In genomic region chr7:157719008-157719682, GRCh38 we compare ENCODE assay signal across 20 cellular contexts.
A peak's percentile ranks its signal among the peaks of the same experiment; 100 is the strongest.
DNase-seq lines count a peak whose midpoint lies in the region; ATAC-seq and TF ChIP-seq lines count a peak whose summit lies in the region.
"Had no signal": no experiment of that assay in that cellular context is flagged by ENCODE, and none has a peak within 500 bp of the region (broad histone marks: within the 10 kb centered on the region; RNA-seq: fewer than 3 reads in every experiment).

No MANE protein-coding gene starts in this region.

- TF ChIP-seq POLR2A in sigmoid colon (IDR thresholded peaks at IDR 0.05): no peak

- H4K8ac ChIP-seq in trophoblast cell (ENCODE audit: low read depth, low read length): no peak overlapping the region

- H2BK120ac ChIP-seq in trophoblast cell (ENCODE audit: insufficient read depth, low read length, poor library complexity): no peak overlapping the region

- no peak for ATAC-seq in activated CD4-positive, CD25-positive, alpha-beta regulatory T cell treated with anti-CD3 and anti-CD28 coated beads, Interleukin-2, amount 50 U/mL, for 24 hours
- ATAC-seq in left ventricle myocardium superior (no peak), lower lobe of right lung (no peak)
- ATAC-seq: A549, GM12878 had no signal

- H2AK5ac ChIP-seq in trophoblast cell (ENCODE audit: low read length): no peak overlapping the region

- WGBS in sigmoid colon, 2 donors: 89 to 94% methylated on average over 21 of the region's 21 CpGs
- no CpG with 5 or more reads among the region's 21 CpGs for WGBS in trophoblast cell (ENCODE audit: extremely low coverage, insufficient coverage, insufficient read length)

- H3K9me3 ChIP-seq in lower lobe of right lung (no peaks in the 10 kb centered on the region), sigmoid colon (no peaks in the 10 kb centered on the region), trophoblast cell (ENCODE audit: insufficient read depth, low read depth, low read length) (peaks cover 2% of the 10 kb centered on the region)
- H3K9me3 ChIP-seq: A549, Caco-2 had no signal

- no peak overlapping the region for H3K18ac ChIP-seq in trophoblast cell (ENCODE audit: low read length)

- H3K9ac ChIP-seq in trophoblast cell (ENCODE audit: low read length): no peak overlapping the region
- H3K9ac ChIP-seq: GM23248 had no signal

- intact Hi-C loops in cardiac septum (cut with DNase I): no loop called here
- intact Hi-C loops in left ventricle myocardium superior (cut with micrococcal nuclease): no loop called here
- intact Hi-C loops in lower lobe of right lung (cut with DNase I): no loop called here
- intact Hi-C loops in sigmoid colon (cut with DNase I): no loop called here

- H3K36me3 ChIP-seq in lower lobe of right lung: no peaks in the 10 kb centered on the region
- no peaks in the 10 kb centered on the region for H3K36me3 ChIP-seq in sigmoid colon
- H3K36me3 ChIP-seq in trophoblast cell (ENCODE audit: control insufficient read depth in 1 of 2, insufficient read depth in 2 of 2, low read length in 2 of 2): no peaks in the 10 kb centered on the region

- H2BK5ac ChIP-seq in trophoblast cell (ENCODE audit: low read depth, low read length, poor library complexity): no peak overlapping the region

- H3K4ac ChIP-seq in trophoblast cell (ENCODE audit: low read depth, low read length): no peak overlapping the region

- no peak overlapping the region for H2BK12ac ChIP-seq in trophoblast cell (ENCODE audit: low read length)

- no peaks in the 10 kb centered on the region for H3K79me2 ChIP-seq in trophoblast cell (ENCODE audit: control insufficient read depth, insufficient read depth, low read length, poor library complexity)

- peak; percentile 26 for DNase-seq in activated CD4-positive, CD25-positive, alpha-beta regulatory T cell treated with anti-CD3 and anti-CD28 coated beads, Interleukin-2, amount 50 U/mL, for 72 hours
- peak; percentile 57 for DNase-seq in cardiac septum (ENCODE audit: low spot score)
- DNase-seq in left ventricle myocardium superior: no peak
- peak; percentile 43 for DNase-seq in lower lobe of right lung
- DNase-seq in sigmoid colon: peak; percentile 47
- no peak for DNase-seq in trophoblast cell
- no peak for DNase-seq in DMS114 treated with DMSO at 0.1 percent for 48 hours (lab: John Stamatoyannopoulos, UW; ENCODE audit: unreplicated experiment)
- DNase-seq: AML-193; CD4-positive, alpha-beta T cell; DMS153; DMS79 treated with DMSO at 0.1 percent for 48 hours; GM23248; HCEC 1CT had no signal

- no peak for TF ChIP-seq EP300 in sigmoid colon (IDR thresholded peaks at IDR 0.05)

- H3K4me3 ChIP-seq in lower lobe of right lung (no peak overlapping the region), sigmoid colon (no peak overlapping the region), trophoblast cell (ENCODE audit: low read depth, low read length) (no peak overlapping the region)
- H3K4me3 ChIP-seq: A549, GM12878, GM23248 had no signal

- no peak overlapping the region for H4K91ac ChIP-seq in trophoblast cell (ENCODE audit: low read depth, low read length)

- no peak overlapping the region for H4K12ac ChIP-seq in trophoblast cell (ENCODE audit: low read depth, low read length)

- H3K14ac ChIP-seq in trophoblast cell (ENCODE audit: low read length): no peak overlapping the region

- no peak overlapping the region for H2AFZ ChIP-seq in trophoblast cell (ENCODE audit: insufficient read depth, low read length, poor library complexity)
- H2AFZ ChIP-seq: GM23248 had no signal

- H3K27me3 ChIP-seq in lower lobe of right lung (ENCODE audit: low read depth): no peaks in the 10 kb centered on the region
- H3K27me3 ChIP-seq in sigmoid colon: no peaks in the 10 kb centered on the region
- H3K27me3 ChIP-seq in trophoblast cell (ENCODE audit: insufficient read depth, low read length): peaks cover 2% of the 10 kb centered on the region

- no peak overlapping the region for H3K4me2 ChIP-seq in trophoblast cell (ENCODE audit: low read length)
- H3K4me2 ChIP-seq: A549 had no signal

- no peak for TF ChIP-seq CTCF in lower lobe of right lung (IDR thresholded peaks at IDR 0.05)
- no peak for TF ChIP-seq CTCF in sigmoid colon (IDR thresholded peaks at IDR 0.05)

- H3K23ac ChIP-seq in trophoblast cell (ENCODE audit: low read length): no peak overlapping the region

- H3K79me1 ChIP-seq in trophoblast cell (ENCODE audit: low read length): no peaks in the 10 kb centered on the region

- H3K4me1 ChIP-seq in lower lobe of right lung (no peaks in the 10 kb centered on the region), sigmoid colon (no peaks in the 10 kb centered on the region), trophoblast cell (ENCODE audit: control insufficient read depth in 1 of 2, insufficient read depth in 2 of 2, low read length in 2 of 2) (no peaks in the 10 kb centered on the region)
- H3K4me1 ChIP-seq: A549, Caco-2 had no signal

- H3K27ac ChIP-seq in lower lobe of right lung: no peak overlapping the region
- no peak overlapping the region for H3K27ac ChIP-seq in sigmoid colon
- no peak overlapping the region for H3K27ac ChIP-seq in trophoblast cell (ENCODE audit: low read depth, low read length)
- H3K27ac ChIP-seq: 22Rv1, A549, C4-2B, GM23248, HL-60 had no signal

Comparison
In these comparisons a context has a peak if more than half of its experiments do, and no peak if none do; other contexts are left out.
1. DNase-seq: peak in activated CD4-positive, CD25-positive, alpha-beta regulatory T cell treated with anti-CD3 and anti-CD28 coated beads, Interleukin-2, amount 50 U/mL, for 72 hours (single experiment), cardiac septum (single experiment), lower lobe of right lung (single experiment) and sigmoid colon (single experiment); none in left ventricle myocardium superior (single experiment), trophoblast cell (0 of 2) and DMS114 treated with DMSO at 0.1 percent for 48 hours (single experiment).